24 cellular contexts compared by ENCODE assay signal in the genomic region with DNA sequence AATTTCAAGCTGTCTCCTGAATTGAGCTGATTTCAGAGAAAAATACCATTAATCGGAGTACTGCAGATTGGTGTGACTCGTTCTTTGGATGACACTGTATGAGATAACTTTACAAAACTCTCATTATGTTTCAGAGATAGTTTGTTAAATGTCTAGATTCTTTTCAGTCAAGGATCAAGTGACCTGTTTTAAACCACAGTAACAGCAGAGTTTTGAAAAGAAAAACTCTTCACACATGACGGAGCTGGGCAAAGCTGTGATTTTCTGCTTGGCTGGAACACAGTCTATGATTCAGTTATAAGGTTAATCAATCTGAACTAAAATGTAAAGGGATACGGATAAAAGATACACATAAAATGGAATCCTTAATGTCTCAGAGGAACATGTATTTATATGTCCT.
DNase-seq lines count a peak whose midpoint lies in the region; FAIRE-seq and TF ChIP-seq lines count a peak whose summit lies in the region.
"Had no signal": no experiment of that assay in that cellular context is flagged by ENCODE, and none has a peak within 500 bp of the region (broad histone marks: within the 10 kb centered on the region; RNA-seq: fewer than 3 reads in every experiment).

No MANE protein-coding gene starts in this region.

- peak overlapping the region; percentile 29; the same call in 1 of the 2 replicates for H3K4me3 Mint-ChIP-seq in HFFc6
- H3K4me3 Mint-ChIP-seq in activated naive CD4-positive, alpha-beta T cell treated with anti-CD3 and anti-CD28 coated beads, Interleukin-2, amount 10 ng/mL, durations not matched to agents 7 days and 5 days, result no peak overlapping the region
- H3K4me3 Mint-ChIP-seq: CD4-positive, alpha-beta memory T cell; GM23338; IgD-negative memory B cell had no signal

- H3K9me3 Mint-ChIP-seq in HFFc6, result no peaks in the 10 kb centered on the region
- H3K9me3 Mint-ChIP-seq in activated naive CD4-positive, alpha-beta T cell treated with anti-CD3 and anti-CD28 coated beads, Interleukin-2, amount 10 ng/mL, durations not matched to agents 7 days and 5 days, result peaks cover 7% of the 10 kb centered on the region
- H3K9me3 Mint-ChIP-seq: GM23338 had no signal

- no peak for TF ChIP-seq CTCF in HFFc6 (IDR thresholded peaks at IDR 0.05)

- FAIRE-seq in RCC 7860 (lab: Jason Lieb, UNC), result peak; percentile 86
- FAIRE-seq: A549, GM12891 had no signal

- H3K36me3 Mint-ChIP-seq in HFFc6 (ENCODE audit: low read depth), result no peaks in the 10 kb centered on the region
- no peaks in the 10 kb centered on the region for H3K36me3 Mint-ChIP-seq in activated naive CD4-positive, alpha-beta T cell treated with anti-CD3 and anti-CD28 coated beads, Interleukin-2, amount 10 ng/mL, durations not matched to agents 7 days and 5 days
- H3K36me3 Mint-ChIP-seq: CD4-positive, alpha-beta memory T cell; IgD-negative memory B cell had no signal

- CTCF ChIA-PET in activated naive CD4-positive, alpha-beta T cell treated with anti-CD3 and anti-CD28 coated beads, Interleukin-2, amount 10 ng/mL, durations not matched to agents 7 days and 5 days (lab: Charles Lee), result no interaction called here

- H3K27ac Mint-ChIP-seq in HFFc6, result no peak overlapping the region
- H3K27ac Mint-ChIP-seq in activated naive CD4-positive, alpha-beta T cell treated with anti-CD3 and anti-CD28 coated beads, Interleukin-2, amount 10 ng/mL, durations not matched to agents 7 days and 5 days, result no peak overlapping the region
- H3K27ac Mint-ChIP-seq: CD4-positive, alpha-beta memory T cell; GM23338; IgD-negative memory B cell had no signal

- H3K27me3 Mint-ChIP-seq in HFFc6 (ENCODE audit: insufficient read depth), result no peaks in the 10 kb centered on the region
- no peaks in the 10 kb centered on the region for H3K27me3 Mint-ChIP-seq in activated naive CD4-positive, alpha-beta T cell treated with anti-CD3 and anti-CD28 coated beads, Interleukin-2, amount 10 ng/mL, durations not matched to agents 7 days and 5 days
- H3K27me3 Mint-ChIP-seq: CD4-positive, alpha-beta memory T cell; IgD-negative memory B cell had no signal

- H3K4me1 Mint-ChIP-seq in HFFc6 (ENCODE audit: low read depth), result peaks cover 17% of the 10 kb centered on the region
- no peaks in the 10 kb centered on the region for H3K4me1 Mint-ChIP-seq in activated naive CD4-positive, alpha-beta T cell treated with anti-CD3 and anti-CD28 coated beads, Interleukin-2, amount 10 ng/mL, durations not matched to agents 7 days and 5 days
- H3K4me1 Mint-ChIP-seq: CD4-positive, alpha-beta memory T cell; GM23338; IgD-negative memory B cell had no signal

- DNase-seq in HFFc6, result no peak
- DNase-seq in RCC 7860 (ENCODE audit: low spot score), result peak; percentile 14
- DNase-seq in glomerular visceral epithelial cell (ENCODE audit: extremely low spot score), result peak; percentile 57
- peak; percentile 45 for DNase-seq in renal cortical epithelial cell (ENCODE audit: low read depth)
- DNase-seq in activated CD4-positive, alpha-beta T cell treated with anti-CD3 and anti-CD28 coated beads, Interleukin-2, amount 50 U/mL, for 4 hours, result no peak
- no peak for DNase-seq in activated naive CD4-positive, alpha-beta T cell treated with anti-CD3 and anti-CD28 coated beads, Interleukin-2, amount 10 ng/mL, durations not matched to agents 7 days and 5 days
- DNase-seq in NCI-H748 (lab: John Stamatoyannopoulos, UW; ENCODE audit: unreplicated experiment), result no peak
- DNase-seq: CD4-positive, alpha-beta memory T cell; DMS153; HCEC 1CT; Kasumi-1; MG63; NCI-H1092; NCI-H1436 treated with DMSO at 0.1 percent for 48 hours; NCI-H2081; NCI-H510A; NCI-H82; RPMI8226; SHP77 treated with DMSO at 0.1 percent for 48 hours; SK-N-SH had no signal

Comparison
In these comparisons a context has a peak if more than half of its experiments do, and no peak if none do; other contexts are left out.
1. DNase-seq: peak in RCC 7860 (single experiment), glomerular visceral epithelial cell (single experiment) and renal cortical epithelial cell (single experiment); none in HFFc6 (single experiment), activated CD4-positive, alpha-beta T cell treated with anti-CD3 and anti-CD28 coated beads, Interleukin-2, amount 50 U/mL, for 4 hours (0 of 2), activated naive CD4-positive, alpha-beta T cell treated with anti-CD3 and anti-CD28 coated beads, Interleukin-2, amount 10 ng/mL, durations not matched to agents 7 days and 5 days (single experiment) and NCI-H748 (single experiment).